In the genomic region with DNA sequence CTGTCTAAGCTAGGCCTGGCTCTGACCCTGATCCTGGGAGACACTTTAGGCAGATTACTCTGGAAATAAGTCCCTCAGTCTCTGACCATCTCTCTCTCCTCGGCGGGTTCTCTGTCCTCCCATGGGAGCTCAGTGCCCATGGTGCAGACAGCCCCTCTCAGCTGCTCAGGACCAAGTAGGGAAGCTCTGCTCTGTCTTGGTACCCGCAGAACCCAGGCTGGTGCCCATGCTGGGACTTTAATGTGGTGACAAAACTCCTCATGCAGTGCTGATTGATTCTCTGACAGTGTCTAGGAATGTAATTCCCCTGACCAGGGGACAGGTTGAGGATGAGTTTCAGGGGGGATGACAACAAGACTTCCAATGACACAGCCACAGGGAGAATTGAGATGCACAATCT, we compare ENCODE assay signal across 22 cellular contexts. TPM values are rescaled to one million over a fixed set of nuclear protein-coding genes. Genes with fewer than 3 reads are reported as not detected.
DNase-seq lines count a peak whose midpoint lies in the region; ATAC-seq, FAIRE-seq and TF ChIP-seq lines count a peak whose summit lies in the region.
"Had no signal": no experiment of that assay in that cellular context is flagged by ENCODE, and none has a peak within 500 bp of the region (broad histone marks: within the 10 kb centered on the region; RNA-seq: fewer than 3 reads in every experiment).

No MANE protein-coding gene starts in this region.

- CTCF ChIA-PET in GM12878 (lab: Yijun Ruan, JAX): interaction anchor here (0.6 to 1.7 kb wide), 5 partner anchors 9 to 71 kb away, joined by 3 to 5 read pairs (median 3); no protein-coding TSS in a partner anchor
- CTCF ChIA-PET in Caco-2 (lab: Charles Lee): no interaction called here

- H3K36me3 Mint-ChIP-seq in memory B cell (peaks cover 1% of the 10 kb centered on the region), type B pancreatic cell (no peaks in the 10 kb centered on the region), Caco-2 (ENCODE audit: insufficient read depth, unreplicated experiment) (no peaks in the 10 kb centered on the region)
- H3K36me3 Mint-ChIP-seq: CD4-positive, CD25-positive, alpha-beta regulatory T cell; CD8-positive, alpha-beta memory T cell had no signal

- ATAC-seq in GM12878: peak; percentile 39
- ATAC-seq in memory B cell (ENCODE audit: low read depth): no peak
- ATAC-seq: A549 had no signal

- in situ Hi-C loops in GM12878 (cut with MboI): no loop called here

- H3K4me1 Mint-ChIP-seq in memory B cell: peaks cover 10% of the 10 kb centered on the region
- peaks cover 14% of the 10 kb centered on the region for H3K4me1 Mint-ChIP-seq in type B pancreatic cell (ENCODE audit: unreplicated experiment)
- peaks cover 11% of the 10 kb centered on the region for H3K4me1 Mint-ChIP-seq in Caco-2 (ENCODE audit: low read depth, unreplicated experiment)

- H3K27ac ChIP-seq in BLaER1 (no peak overlapping the region), GM12878 (ENCODE audit: control insufficient read depth, insufficient read depth) (no peak overlapping the region)
- H3K27ac ChIP-seq: 22Rv1, A549 had no signal

- RAD21 ChIA-PET in GM12878 (lab: Charles Lee; ENCODE audit: unreplicated experiment): interaction anchor here (1.4 kb wide), 1 partner anchor 9 kb away, joined by 5 read pairs; no protein-coding TSS in a partner anchor

- H3K4me1 ChIP-seq in BLaER1 (peaks cover 38% of the 10 kb centered on the region), GM12878 (ENCODE audit: control insufficient read depth, insufficient read depth, low read length) (peaks cover 24% of the 10 kb centered on the region), Caco-2 (no peaks in the 10 kb centered on the region)

- no peak for TF ChIP-seq EP300 in GM12878 (IDR thresholded peaks at IDR 0.05; ENCODE audit: borderline replicate concordance in 1 of 2, control insufficient read depth in 1 of 2, low read depth in 2 of 2, low read length in 2 of 2)

- no peaks in the 10 kb centered on the region for H3K36me3 ChIP-seq in BLaER1
- no peaks in the 10 kb centered on the region for H3K36me3 ChIP-seq in GM12878 (ENCODE audit: control insufficient read depth in 2 of 2, insufficient read depth in 2 of 2, low read length in 1 of 2)
- no peaks in the 10 kb centered on the region for H3K36me3 ChIP-seq in Caco-2 (ENCODE audit: control insufficient read depth, insufficient read depth, low read length)

- H4K20me1 ChIP-seq in BLaER1 (no peaks in the 10 kb centered on the region), GM12878 (ENCODE audit: control insufficient read depth, insufficient read depth) (no peaks in the 10 kb centered on the region)

- H3K27me3 Mint-ChIP-seq in memory B cell (peaks cover 5% of the 10 kb centered on the region), type B pancreatic cell (peaks cover 28% of the 10 kb centered on the region), Caco-2 (ENCODE audit: insufficient read depth, unreplicated experiment) (peaks cover 21% of the 10 kb centered on the region)
- H3K27me3 Mint-ChIP-seq: CD4-positive, CD25-positive, alpha-beta regulatory T cell had no signal

- SMC1A ChIA-PET in GM12878 (lab: Charles Lee; ENCODE audit: uncharacterized antibody, unreplicated experiment): interaction anchor here (1.0 to 1.6 kb wide), 2 partner anchors 14 to 238 kb away, joined by 3 read pairs; no protein-coding TSS in a partner anchor

- H3K4me2 ChIP-seq in BLaER1 (peak overlapping the region; percentile 52), GM12878 (ENCODE audit: control insufficient read depth, insufficient read depth) (no peak overlapping the region)
- H3K4me2 ChIP-seq: A549 had no signal

- intact Hi-C loops in GM12878 (cut with micrococcal nuclease; ENCODE audit: unreplicated experiment) (no loop called here), Caco-2 (cut with micrococcal nuclease; ENCODE audit: unreplicated experiment) (no loop called here)

- BruUV-seq in GM12878 (replicated peaks; lab: Mats Ljungman, UMichigan) (no TSS peak), Caco-2 (replicated peaks; lab: Mats Ljungman, UMichigan) (no TSS peak)

- H2AFZ ChIP-seq in GM12878 (ENCODE audit: control insufficient read depth, low read depth, low read length): no peak overlapping the region; the same call in 1 of the 2 replicates

- no peak for TF ChIP-seq RAD21 in GM12878 (IDR thresholded peaks at IDR 0.05; ENCODE audit: insufficient read depth, low read depth, low read length)

- H3K27me3 ChIP-seq in BLaER1: no peaks in the 10 kb centered on the region
- no peaks in the 10 kb centered on the region for H3K27me3 ChIP-seq in GM12878 (replicated peaks in 1 of 2; ENCODE audit: control insufficient read depth in 2 of 2, insufficient read depth in 2 of 2, low read length in 1 of 2)
- no peaks in the 10 kb centered on the region; the same call in 1 of the 2 replicates for H3K27me3 ChIP-seq in Caco-2 (replicated peaks; ENCODE audit: control insufficient read depth, insufficient read depth, low read length)

- no peak overlapping the region for H3K4me3 ChIP-seq in BLaER1
- no peak overlapping the region for H3K4me3 ChIP-seq in GM12878
- H3K4me3 ChIP-seq in Caco-2 (ENCODE audit: low read depth, low read length): no peak overlapping the region
- H3K4me3 ChIP-seq: A549 had no signal

- POLR2A ChIA-PET in GM12878 (lab: Charles Lee) (interaction anchor here (1.6 kb wide), 1 partner anchor 9 kb away, joined by 3 read pairs; no protein-coding TSS in a partner anchor), Caco-2 (lab: Charles Lee) (no interaction called here)

- H3K9me3 Mint-ChIP-seq in memory B cell (peaks cover 1% of the 10 kb centered on the region), type B pancreatic cell (no peaks in the 10 kb centered on the region), Caco-2 (ENCODE audit: unreplicated experiment) (no peaks in the 10 kb centered on the region)
- H3K9me3 Mint-ChIP-seq: CD8-positive, alpha-beta memory T cell had no signal

- no peak overlapping the region for H3K9ac ChIP-seq in BLaER1
- no peak overlapping the region for H3K9ac ChIP-seq in GM12878 (ENCODE audit: control insufficient read depth, insufficient read depth, low read length)

- no peak for DNase-seq in GM12878 (ENCODE audit: low read depth, low spot score)
- DNase-seq in memory B cell (ENCODE audit: low spot score in 2 of 2): no peak
- peak; percentile 13 for DNase-seq in type B pancreatic cell (ENCODE audit: extremely low spot score, unreplicated experiment)
- DNase-seq in NCI-H226: no peak
- DNase-seq in stimulated activated CD4-positive, alpha-beta T cell treated with anti-CD3 and anti-CD28 coated beads, Interleukin-12 subunit alpha, Interleukin-12 subunit beta, amount 100 ng/mL, for 4 hours: no peak
- DNase-seq in Caco-2: no peak
- DNase-seq: C1 segment of cervical spinal cord; CD4-positive, CD25-positive, alpha-beta regulatory T cell; CD8-positive, alpha-beta memory T cell; DMS153; DMS79; GDM1; H9; IMR-90; KBM-7 had no signal

- WGBS in GM12878 (ENCODE audit: insufficient coverage, insufficient replicate concordance, low lambda C conversion rate, missing lambda C conversion rate): 0% methylated on average over 3 of the region's 3 CpGs

- H3K4me3 Mint-ChIP-seq in memory B cell (no peak overlapping the region), type B pancreatic cell (no peak overlapping the region), Caco-2 (ENCODE audit: unreplicated experiment) (no peak overlapping the region)
- H3K4me3 Mint-ChIP-seq: CD4-positive, CD25-positive, alpha-beta regulatory T cell; CD8-positive, alpha-beta memory T cell; H9 had no signal

- H3K79me2 ChIP-seq in GM12878 (ENCODE audit: control insufficient read depth, insufficient read depth, low read length): no peaks in the 10 kb centered on the region

- no peak for FAIRE-seq in GM12878 (lab: Jason Lieb, UNC)
- FAIRE-seq: A549, H1, HTR-8/SVneo had no signal

- TF ChIP-seq CTCF in GM12878 (IDR thresholded peaks at IDR 0.05 in 2 of 3, conservative IDR thresholded peaks at IDR 0.05 in 1 of 3; ENCODE audit: control insufficient read depth in 2 of 3, extremely low read depth in 1 of 3, insufficient read depth in 1 of 3, low read depth in 3 of 3, low read length in 3 of 3) (no peak), type B pancreatic cell (conservative IDR thresholded peaks at IDR 0.05) (no peak), Caco-2 (IDR thresholded peaks at IDR 0.05; ENCODE audit: insufficient read depth in 1 of 2, low read depth in 1 of 2, low read length in 1 of 2, severe bottlenecking in 1 of 2, unreplicated experiment in 1 of 2) (no peak)

- no peak for TF ChIP-seq POLR2A in GM12878 (IDR thresholded peaks at IDR 0.05; ENCODE audit: low read depth, low read length)

- H3K27ac Mint-ChIP-seq in memory B cell (peak overlapping the region; percentile 73), type B pancreatic cell (no peak overlapping the region), Caco-2 (ENCODE audit: unreplicated experiment) (no peak overlapping the region)
- H3K27ac Mint-ChIP-seq: H9 had no signal

- H3K9me3 ChIP-seq in BLaER1: no peaks in the 10 kb centered on the region
- H3K9me3 ChIP-seq in GM12878 (replicated peaks; ENCODE audit: control insufficient read depth, insufficient read depth, low read length): no peaks in the 10 kb centered on the region
- H3K9me3 ChIP-seq in Caco-2: no peaks in the 10 kb centered on the region
- H3K9me3 ChIP-seq: A549 had no signal

RNA-seq across cellular contexts. Expression of a gene that starts 30.3 kb away (rescaled TPM):
- not detected in 2 replicates for total RNA-seq in GM12878 (2013; cell fraction: nucleolus; rRNA removed)
- not detected in 2 replicates for total RNA-seq in GM12878 (2014; rRNA removed)
- total RNA-seq in GM12878 (2014; rRNA removed; fragmentation: Illumina TruSeq; extraction: Trizol): not detected in 2 replicates
- total RNA-seq in GM12878 (2021): not detected in 2 replicates
- polyA plus RNA-seq in GM12878 (2011; ENCODE audit: low read depth): not detected
- polyA plus RNA-seq in GM12878 (2011; rRNA removed): not detected in 2 replicates
- not detected in 2 replicates for polyA plus RNA-seq in GM12878 (2011; cell fraction: cytosol; rRNA removed)
- polyA plus RNA-seq in GM12878 (2011; cell fraction: nucleus; rRNA removed): not detected in 2 replicates
- not detected in 2 replicates for polyA plus RNA-seq in GM12878 (2012)
- not detected in 2 replicates for polyA plus RNA-seq in GM12878 (2014; fragmentation: Illumina TruSeq; extraction: Trizol)
- not detected for polyA plus RNA-seq in GM12878 (2014; fragmentation: Nextera tagmentation; extraction: Ambion mirVana)
- not detected in 2 replicates for polyA plus RNA-seq in GM12878 (2014; rRNA removed)
- polyA plus RNA-seq in GM12878 (2016; fragmentation: Nextera tagmentation; extraction: Ambion mirVana): not detected
- not detected in 2 replicates for polyA minus RNA-seq in GM12878 (2011; rRNA and poly(A)+ RNA removed)
- not detected in 2 replicates for polyA minus RNA-seq in GM12878 (2011; cell fraction: cytosol; rRNA and poly(A)+ RNA removed)
- polyA minus RNA-seq in GM12878 (2011; cell fraction: nucleus; rRNA and poly(A)+ RNA removed): not detected in 2 replicates
- total RNA-seq in type B pancreatic cell (ENCODE audit: low replicate concordance): not detected in 2 replicates
- 0.34 TPM in 1 of 2 replicates, not detected in the other for total RNA-seq in Caco-2 (2022)
- total RNA-seq: CD4-positive, CD25-positive, alpha-beta regulatory T cell; CD8-positive, alpha-beta memory T cell; Daoy; H1; H9; IMR-90 had no signal
- polyA plus RNA-seq: A549; AG04450; CD8-positive, alpha-beta memory T cell; H1 had no signal

RNA-seq across cellular contexts. Expression of a gene that starts 55.0 kb away (rescaled TPM):
- 3.2 and 4.1 TPM in 2 replicates for total RNA-seq in GM12878 (2013; cell fraction: nucleolus; rRNA removed)
- total RNA-seq in GM12878 (2014; rRNA removed) (0.79 and 0.82 TPM in 2 replicates), GM12878 (2014; rRNA removed; fragmentation: Illumina TruSeq; extraction: Trizol) (0.49 and 0.55 TPM in 2 replicates), GM12878 (2021) (1.4 and 1.8 TPM in 2 replicates), type B pancreatic cell (ENCODE audit: low replicate concordance) (0.10 TPM in 1 of 2 replicates, not detected in the other), Caco-2 (2022) (not detected in 2 replicates)
- 0.41 TPM for polyA plus RNA-seq in GM12878 (2011; ENCODE audit: low read depth)
- polyA plus RNA-seq in GM12878 (2011; rRNA removed) (1.8 and 2.5 TPM in 2 replicates), GM12878 (2014; fragmentation: Illumina TruSeq; extraction: Trizol) (0.63 and 0.68 TPM in 2 replicates), GM12878 (2014; fragmentation: Nextera tagmentation; extraction: Ambion mirVana) (under 1 TPM; 0.40 to 0.68 TPM), GM12878 (2014; rRNA removed) (0.46 and 1.00 TPM in 2 replicates), GM12878 (2016; fragmentation: Nextera tagmentation; extraction: Ambion mirVana) (under 1 TPM; 0.56 to 0.62 TPM)
- 2.0 and 2.6 TPM in 2 replicates for polyA plus RNA-seq in GM12878 (2011; cell fraction: cytosol; rRNA removed)
- 1.5 and 2.8 TPM in 2 replicates for polyA plus RNA-seq in GM12878 (2011; cell fraction: nucleus; rRNA removed)
- polyA plus RNA-seq in GM12878 (2012): 0.41 and 0.66 TPM in 2 replicates
- polyA minus RNA-seq in GM12878 (2011; rRNA and poly(A)+ RNA removed): 1.8 and 2.1 TPM in 2 replicates
- 2.1 TPM in 2 replicates for polyA minus RNA-seq in GM12878 (2011; cell fraction: cytosol; rRNA and poly(A)+ RNA removed)
- polyA minus RNA-seq in GM12878 (2011; cell fraction: nucleus; rRNA and poly(A)+ RNA removed): 0.36 and 0.48 TPM in 2 replicates
- total RNA-seq: CD4-positive, CD25-positive, alpha-beta regulatory T cell; CD8-positive, alpha-beta memory T cell; IMR-90 had no signal
- polyA plus RNA-seq: CD4-positive, CD25-positive, alpha-beta regulatory T cell; CD8-positive, alpha-beta memory T cell; IMR-90 had no signal
